ENCODE assay signal across 1 cellular context in the genomic region with DNA sequence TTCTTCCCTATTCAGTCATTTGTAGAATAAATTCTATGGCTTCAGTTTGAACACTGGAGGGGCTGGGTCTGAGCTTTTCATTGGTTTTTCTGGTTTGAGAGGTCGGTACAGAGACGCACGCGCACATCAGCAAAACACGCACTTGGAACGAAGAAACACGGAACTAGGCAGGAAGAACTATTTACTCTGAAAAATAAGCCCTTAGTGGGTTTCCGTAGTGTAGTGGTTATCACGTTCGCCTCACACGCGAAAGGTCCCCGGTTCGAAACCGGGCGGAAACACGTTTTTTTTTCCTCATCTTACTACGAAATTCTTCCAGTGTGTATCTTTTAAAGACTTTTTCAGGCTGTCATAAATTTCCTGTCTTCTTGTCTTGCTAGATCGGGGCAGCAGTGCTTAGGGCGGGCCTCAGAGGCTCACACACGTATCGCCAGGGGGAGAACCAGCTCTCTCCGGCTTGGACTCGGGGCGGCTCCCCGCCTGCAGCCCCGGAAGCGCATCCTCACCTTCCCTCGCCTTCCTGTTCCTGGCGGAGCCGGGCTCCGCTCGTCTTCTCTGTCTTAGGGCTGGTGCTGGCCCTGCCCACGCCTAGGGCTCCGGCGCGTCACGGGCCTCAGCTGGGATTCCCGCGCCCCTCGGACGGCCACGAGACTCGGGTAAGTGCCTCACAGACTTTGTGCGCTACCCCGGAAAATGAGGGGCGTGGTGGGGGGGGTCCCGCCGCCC.
A peak's percentile ranks its signal among the peaks of the same experiment; 100 is the strongest.
TF ChIP-seq lines count a peak whose summit lies in the region.

TSS of gene HMGN4 (plus strand) at position 521 of the 726 bp plus-strand sequence. CDS start 6,841 bp downstream, outside the sequence.

TF ChIP-seq in HepG2, 621 proteins besides CTCF, POLR2A, EP300 and RAD21 (continued from another document and continues in another):
- TF ChIP-seq, protein P1, sequence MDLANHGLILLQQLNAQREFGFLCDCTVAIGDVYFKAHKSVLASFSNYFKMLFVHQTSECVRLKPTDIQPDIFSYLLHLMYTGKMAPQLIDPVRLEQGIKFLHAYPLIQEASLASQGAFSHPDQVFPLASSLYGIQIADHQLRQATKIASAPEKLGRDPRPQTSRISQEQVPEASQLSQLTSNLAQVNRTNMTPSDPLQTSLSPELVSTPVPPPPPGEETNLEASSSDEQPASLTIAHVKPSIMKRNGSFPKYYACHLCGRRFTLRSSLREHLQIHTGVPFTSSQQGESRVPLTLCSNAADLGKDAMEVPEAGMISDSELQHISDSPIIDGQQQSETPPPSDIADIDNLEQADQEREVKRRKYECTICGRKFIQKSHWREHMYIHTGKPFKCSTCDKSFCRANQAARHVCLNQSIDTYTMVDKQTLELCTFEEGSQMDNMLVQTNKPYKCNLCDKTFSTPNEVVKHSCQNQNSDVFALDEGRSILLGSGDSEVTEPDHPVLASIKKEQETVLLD (CRISPR knock-in tag; IDR thresholded peaks at IDR 0.05; ENCODE audit: low read depth): no peak
- TF ChIP-seq, protein P2, sequence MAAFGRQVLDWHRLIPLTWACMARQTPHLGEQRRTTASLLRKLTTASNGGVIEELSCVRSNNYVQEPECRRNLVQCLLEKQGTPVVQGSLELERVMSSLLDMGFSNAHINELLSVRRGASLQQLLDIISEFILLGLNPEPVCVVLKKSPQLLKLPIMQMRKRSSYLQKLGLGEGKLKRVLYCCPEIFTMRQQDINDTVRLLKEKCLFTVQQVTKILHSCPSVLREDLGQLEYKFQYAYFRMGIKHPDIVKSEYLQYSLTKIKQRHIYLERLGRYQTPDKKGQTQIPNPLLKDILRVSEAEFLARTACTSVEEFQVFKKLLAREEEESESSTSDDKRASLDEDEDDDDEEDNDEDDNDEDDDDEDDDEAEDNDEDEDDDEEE (CRISPR knock-in tag; IDR thresholded peaks at IDR 0.05): peak; percentile 53; the same call in 1 of the 2 replicates
- TF ChIP-seq ZFP41 (CRISPR knock-in tag; IDR thresholded peaks at IDR 0.05; ENCODE audit: borderline replicate concordance): peak; percentile 53; the same call in 1 of the 2 replicates
- peak; percentile 33 for TF ChIP-seq RBM39 (IDR thresholded peaks at IDR 0.05; ENCODE audit: low read depth, low read length, poor library complexity, severe bottlenecking)
- TF ChIP-seq ZNF766 (CRISPR knock-in tag; IDR thresholded peaks at IDR 0.05; ENCODE audit: borderline replicate concordance): peak; percentile 83
- no peak; the same call in 1 of the 2 replicates for TF ChIP-seq PRDM10 (CRISPR knock-in tag; IDR thresholded peaks at IDR 0.05; ENCODE audit: low read depth)
- peak; percentile 79; the same call in 1 of the 2 replicates for TF ChIP-seq ZNF776 (CRISPR knock-in tag; IDR thresholded peaks at IDR 0.05)
- peak; percentile 7; the same call in 1 of the 2 replicates for TF ChIP-seq EHMT2 (IDR thresholded peaks at IDR 0.05; ENCODE audit: borderline replicate concordance, low read depth, low read length)
- TF ChIP-seq KDM5B (CRISPR knock-in tag; IDR thresholded peaks at IDR 0.05; ENCODE audit: borderline replicate concordance): peak; percentile 95
- no peak for TF ChIP-seq HNF4G (IDR thresholded peaks at IDR 0.05; ENCODE audit: borderline replicate concordance, low read depth, low read length)
- no peak for TF ChIP-seq HNF4G (CRISPR knock-in tag; IDR thresholded peaks at IDR 0.05; ENCODE audit: borderline replicate concordance, low read depth)
- TF ChIP-seq ZFP82 (CRISPR knock-in tag; IDR thresholded peaks at IDR 0.05; ENCODE audit: borderline replicate concordance): peak; percentile 91; the same call in 1 of the 2 replicates
- TF ChIP-seq MXD4 (CRISPR knock-in tag; IDR thresholded peaks at IDR 0.05): no peak
- no peak for TF ChIP-seq ZNF33B (CRISPR knock-in tag; IDR thresholded peaks at IDR 0.05)
- TF ChIP-seq ZNF101 (CRISPR knock-in tag; IDR thresholded peaks at IDR 0.05; ENCODE audit: borderline replicate concordance, low read depth): 0 out of 2 replicates have a peak, but pooled peaks have one; percentile 20
- no peak for TF ChIP-seq U2AF2 (IDR thresholded peaks at IDR 0.05; ENCODE audit: low read depth, low read length)
- TF ChIP-seq ELF4 (CRISPR knock-in tag; IDR thresholded peaks at IDR 0.05; ENCODE audit: borderline replicate concordance): no peak; the same call in 1 of the 2 replicates
- TF ChIP-seq, protein P3, sequence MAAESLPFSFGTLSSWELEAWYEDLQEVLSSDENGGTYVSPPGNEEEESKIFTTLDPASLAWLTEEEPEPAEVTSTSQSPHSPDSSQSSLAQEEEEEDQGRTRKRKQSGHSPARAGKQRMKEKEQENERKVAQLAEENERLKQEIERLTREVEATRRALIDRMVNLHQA (CRISPR knock-in tag; IDR thresholded peaks at IDR 0.05): no peak
- TF ChIP-seq TBP (CRISPR knock-in tag; IDR thresholded peaks at IDR 0.05): no peak
- no peak for TF ChIP-seq NONO (IDR thresholded peaks at IDR 0.05)
- TF ChIP-seq NONO (CRISPR knock-in tag; conservative IDR thresholded peaks at IDR 0.05): 0 out of 2 replicates have a peak, but pooled peaks have one; percentile 16
- TF ChIP-seq, protein P4, sequence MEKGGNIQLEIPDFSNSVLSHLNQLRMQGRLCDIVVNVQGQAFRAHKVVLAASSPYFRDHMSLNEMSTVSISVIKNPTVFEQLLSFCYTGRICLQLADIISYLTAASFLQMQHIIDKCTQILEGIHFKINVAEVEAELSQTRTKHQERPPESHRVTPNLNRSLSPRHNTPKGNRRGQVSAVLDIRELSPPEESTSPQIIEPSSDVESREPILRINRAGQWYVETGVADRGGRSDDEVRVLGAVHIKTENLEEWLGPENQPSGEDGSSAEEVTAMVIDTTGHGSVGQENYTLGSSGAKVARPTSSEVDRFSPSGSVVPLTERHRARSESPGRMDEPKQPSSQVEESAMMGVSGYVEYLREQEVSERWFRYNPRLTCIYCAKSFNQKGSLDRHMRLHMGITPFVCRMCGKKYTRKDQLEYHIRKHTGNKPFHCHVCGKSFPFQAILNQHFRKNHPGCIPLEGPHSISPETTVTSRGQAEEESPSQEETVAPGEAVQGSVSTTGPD (CRISPR knock-in tag; IDR thresholded peaks at IDR 0.05): peak; percentile 74; the same call in 1 of the 2 replicates
- TF ChIP-seq, protein P5, sequence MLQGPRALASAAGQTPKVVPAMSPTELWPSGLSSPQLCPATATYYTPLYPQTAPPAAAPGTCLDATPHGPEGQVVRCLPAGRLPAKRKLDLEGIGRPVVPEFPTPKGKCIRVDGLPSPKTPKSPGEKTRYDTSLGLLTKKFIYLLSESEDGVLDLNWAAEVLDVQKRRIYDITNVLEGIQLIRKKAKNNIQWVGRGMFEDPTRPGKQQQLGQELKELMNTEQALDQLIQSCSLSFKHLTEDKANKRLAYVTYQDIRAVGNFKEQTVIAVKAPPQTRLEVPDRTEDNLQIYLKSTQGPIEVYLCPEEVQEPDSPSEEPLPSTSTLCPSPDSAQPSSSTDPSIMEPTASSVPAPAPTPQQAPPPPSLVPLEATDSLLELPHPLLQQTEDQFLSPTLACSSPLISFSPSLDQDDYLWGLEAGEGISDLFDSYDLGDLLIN (CRISPR knock-in tag; IDR thresholded peaks at IDR 0.05; ENCODE audit: borderline replicate concordance): 0 out of 2 replicates have a peak, but pooled peaks have one; percentile 44
- no peak; the same call in 1 of the 2 replicates for TF ChIP-seq SP2 (CRISPR knock-in tag; IDR thresholded peaks at IDR 0.05)
- TF ChIP-seq HMGA1 (CRISPR knock-in tag; conservative IDR thresholded peaks at IDR 0.05): no peak
- TF ChIP-seq ZNF225 (CRISPR knock-in tag; IDR thresholded peaks at IDR 0.05): no peak
- peak; percentile 65 for TF ChIP-seq HOXA3 (CRISPR knock-in tag; IDR thresholded peaks at IDR 0.05)
- TF ChIP-seq GATA4 (IDR thresholded peaks at IDR 0.05; ENCODE audit: borderline replicate concordance, low read depth): no peak; the same call in 1 of the 2 replicates
- TF ChIP-seq SMAD9 (CRISPR knock-in tag; IDR thresholded peaks at IDR 0.05): no peak
- TF ChIP-seq HCFC1 (IDR thresholded peaks at IDR 0.05; ENCODE audit: low read depth, low read length): no peak
- no peak for TF ChIP-seq KAT2B (IDR thresholded peaks at IDR 0.05; ENCODE audit: borderline replicate concordance, low read depth, low read length)
- no peak for TF ChIP-seq ZNF746 (CRISPR knock-in tag; IDR thresholded peaks at IDR 0.05)
- no peak; the same call in 1 of the 2 replicates for TF ChIP-seq CENPBD1 (CRISPR knock-in tag; IDR thresholded peaks at IDR 0.05; ENCODE audit: borderline replicate concordance, low read depth)
- TF ChIP-seq, protein P6, sequence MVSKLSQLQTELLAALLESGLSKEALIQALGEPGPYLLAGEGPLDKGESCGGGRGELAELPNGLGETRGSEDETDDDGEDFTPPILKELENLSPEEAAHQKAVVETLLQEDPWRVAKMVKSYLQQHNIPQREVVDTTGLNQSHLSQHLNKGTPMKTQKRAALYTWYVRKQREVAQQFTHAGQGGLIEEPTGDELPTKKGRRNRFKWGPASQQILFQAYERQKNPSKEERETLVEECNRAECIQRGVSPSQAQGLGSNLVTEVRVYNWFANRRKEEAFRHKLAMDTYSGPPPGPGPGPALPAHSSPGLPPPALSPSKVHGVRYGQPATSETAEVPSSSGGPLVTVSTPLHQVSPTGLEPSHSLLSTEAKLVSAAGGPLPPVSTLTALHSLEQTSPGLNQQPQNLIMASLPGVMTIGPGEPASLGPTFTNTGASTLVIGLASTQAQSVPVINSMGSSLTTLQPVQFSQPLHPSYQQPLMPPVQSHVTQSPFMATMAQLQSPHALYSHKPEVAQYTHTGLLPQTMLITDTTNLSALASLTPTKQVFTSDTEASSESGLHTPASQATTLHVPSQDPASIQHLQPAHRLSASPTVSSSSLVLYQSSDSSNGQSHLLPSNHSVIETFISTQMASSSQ (IDR thresholded peaks at IDR 0.05; ENCODE audit: low read depth): no peak; the same call in 1 of the 2 replicates
- TF ChIP-seq, protein P6 (CRISPR knock-in tag; IDR thresholded peaks at IDR 0.05; ENCODE audit: borderline replicate concordance): peak; percentile 36; the same call in 1 of the 2 replicates
- peak; percentile 78; the same call in 1 of the 2 replicates for TF ChIP-seq HDAC2 (CRISPR knock-in tag; IDR thresholded peaks at IDR 0.05)
- TF ChIP-seq ZNF674 (CRISPR knock-in tag; IDR thresholded peaks at IDR 0.05; ENCODE audit: low read depth): no peak
- TF ChIP-seq ZNF839 (CRISPR knock-in tag; IDR thresholded peaks at IDR 0.05; ENCODE audit: borderline replicate concordance): peak; percentile 96
- no peak; the same call in 1 of the 2 replicates for TF ChIP-seq HNF4A (CRISPR knock-in tag; IDR thresholded peaks at IDR 0.05)
- TF ChIP-seq, protein P7, sequence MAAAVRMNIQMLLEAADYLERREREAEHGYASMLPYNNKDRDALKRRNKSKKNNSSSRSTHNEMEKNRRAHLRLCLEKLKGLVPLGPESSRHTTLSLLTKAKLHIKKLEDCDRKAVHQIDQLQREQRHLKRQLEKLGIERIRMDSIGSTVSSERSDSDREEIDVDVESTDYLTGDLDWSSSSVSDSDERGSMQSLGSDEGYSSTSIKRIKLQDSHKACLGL (CRISPR knock-in tag; IDR thresholded peaks at IDR 0.05): peak; percentile 86
- no peak for TF ChIP-seq CHD2 (IDR thresholded peaks at IDR 0.05; ENCODE audit: low read depth, low read length)
- TF ChIP-seq MEIS1 (CRISPR knock-in tag; IDR thresholded peaks at IDR 0.05; ENCODE audit: borderline replicate concordance): no peak; the same call in 1 of the 2 replicates
- 0 out of 2 replicates have a peak, but pooled peaks have one; percentile 29 for TF ChIP-seq ZNF720 (CRISPR knock-in tag; IDR thresholded peaks at IDR 0.05)
- 0 out of 2 replicates have a peak, but pooled peaks have one; percentile 44 for TF ChIP-seq NFE2L1 (CRISPR knock-in tag; IDR thresholded peaks at IDR 0.05; ENCODE audit: borderline replicate concordance)
- no peak for TF ChIP-seq CEBPB (IDR thresholded peaks at IDR 0.05; ENCODE audit: borderline replicate concordance, low read depth, low read length)
- no peak; the same call in 1 of the 2 replicates for TF ChIP-seq ZNF44 (CRISPR knock-in tag; IDR thresholded peaks at IDR 0.05)
- TF ChIP-seq PRPF4 (IDR thresholded peaks at IDR 0.05; ENCODE audit: low read depth, low read length, poor library complexity, severe bottlenecking): peak; percentile 96
